18 cellular contexts compared by ENCODE assay signal in genomic region chr1:245614986-245615385, GRCh38.
DNase-seq lines count a peak whose midpoint lies in the region; ATAC-seq and TF ChIP-seq lines count a peak whose summit lies in the region.
"Had no signal": no experiment of that assay in that cellular context is flagged by ENCODE, and none has a peak within 500 bp of the region (broad histone marks: within the 10 kb centered on the region; RNA-seq: fewer than 3 reads in every experiment).

No MANE protein-coding gene starts in this region.

- WGBS in GM23248 (ENCODE audit: low coverage in 1 of 2, low lambda C conversion rate in 2 of 2, missing lambda C conversion rate in 2 of 2), 2 experiments: 11 to 13% methylated on average over 2 to 4 of the region's 4 CpGs

- H3K27ac ChIP-seq in GM23248: no peak overlapping the region
- H3K27ac ChIP-seq: Peyer's patch had no signal

- H3K4me2 ChIP-seq in GM23248 (ENCODE audit: unreplicated experiment): peak overlapping the region; percentile 40

- no peak for TF ChIP-seq CTCF in fibroblast of mammary gland (conservative IDR thresholded peaks at IDR 0.05; ENCODE audit: control insufficient read depth, insufficient read depth, low read depth, low read length)
- TF ChIP-seq CTCF in GM13977 (IDR thresholded peaks at IDR 0.05; ENCODE audit: extremely low read depth, insufficient read depth, missing control alignments): no peak

- in situ Hi-C loops in GM23248 (cut with MboI): no loop called here
- in situ Hi-C loops in GM13977 (cut with MboI; ENCODE audit: low pct_unique_long_range_greater_than_20kb, low sequenced_read_pairs, unreplicated experiment): no loop called here

- DNase-seq in GM23248 (peak; percentile 23), OCI-M1 (lab: John Stamatoyannopoulos, UW) (peak; percentile 47), fibroblast of mammary gland (ENCODE audit: low read depth) (peak; percentile 18), retina (peak; percentile 64), NCI-H2081 treated with DMSO at 0.1 percent for 48 hours (lab: John Stamatoyannopoulos, UW) (no peak), GM13977 (ENCODE audit: low spot score) (no peak)
- DNase-seq in activated effector memory CD4-positive, alpha-beta T cell treated with anti-CD3 and anti-CD28 coated beads, Interleukin-2, amount 50 U/mL, for 16 hours: no peak
- DNase-seq: ACHN; CD4-positive, CD25-positive, alpha-beta regulatory T cell; GOT3; KBM-7; NCI-H1105; NCI-H1694; NCI-H2107; NCI-H2227 treated with DMSO at 0.1 percent for 48 hours; NCI-H524; Peyer's patch had no signal

- 0 out of 2 replicates have a peak overlapping the region, but pooled peaks have one; percentile 5 for H3K9ac ChIP-seq in GM23248

- H3K27me3 ChIP-seq in GM23248 (replicated peaks; ENCODE audit: insufficient read depth): no peaks in the 10 kb centered on the region
- H3K27me3 ChIP-seq: Peyer's patch had no signal

- no peaks in the 10 kb centered on the region for H3K79me2 ChIP-seq in GM23248 (ENCODE audit: insufficient read depth)

- no peaks in the 10 kb centered on the region for H3K9me3 ChIP-seq in GM23248 (ENCODE audit: low read depth)
- H3K9me3 ChIP-seq: Peyer's patch had no signal

- H4K20me1 ChIP-seq in GM23248 (ENCODE audit: insufficient read depth): no peaks in the 10 kb centered on the region

- H3K4me3 ChIP-seq in GM23248 (peak overlapping the region; percentile 43), fibroblast of mammary gland (ENCODE audit: control insufficient read depth, low read depth, low read length) (no peak overlapping the region)
- H3K4me3 ChIP-seq: Peyer's patch had no signal

- H3F3A ChIP-seq in GM23248 (ENCODE audit: insufficient read depth): no peaks in the 10 kb centered on the region

- H3K36me3 ChIP-seq in GM23248 (ENCODE audit: low read depth): no peaks in the 10 kb centered on the region
- H3K36me3 ChIP-seq: Peyer's patch had no signal

- H2AFZ ChIP-seq in GM23248: peak overlapping the region; percentile 65

- no peak for ATAC-seq in HG03520 (IDR thresholded peaks at IDR 0.05; ENCODE audit: unreplicated experiment)

- peaks cover 11% of the 10 kb centered on the region for H3K4me1 ChIP-seq in GM23248 (ENCODE audit: insufficient read depth)

- no peaks in the 10 kb centered on the region for H3K9me2 ChIP-seq in GM23248 (ENCODE audit: insufficient read depth)

Comparison
In these comparisons a context has a peak if more than half of its experiments do, and no peak if none do; other contexts are left out.
1. DNase-seq: peak in GM23248 (single experiment), OCI-M1 (single experiment), fibroblast of mammary gland (single experiment) and retina (single experiment); none in NCI-H2081 treated with DMSO at 0.1 percent for 48 hours (single experiment), GM13977 (single experiment) and activated effector memory CD4-positive, alpha-beta T cell treated with anti-CD3 and anti-CD28 coated beads, Interleukin-2, amount 50 U/mL, for 16 hours (single experiment).